ENCODE assay signal across 8 cellular contexts in genomic region chr1:182149411-182149965, GRCh38.
DNase-seq lines count a peak whose midpoint lies in the region; ATAC-seq and TF ChIP-seq lines count a peak whose summit lies in the region.

No MANE protein-coding gene starts in this region.

- H3K9me3 ChIP-seq in SK-N-SH, result no peaks in the 10 kb centered on the region

- TF ChIP-seq CTCF in GM10248 (IDR thresholded peaks at IDR 0.05; ENCODE audit: control extremely low read depth, extremely low read depth, low read depth, missing control alignments), result no peak
- no peak for TF ChIP-seq CTCF in retinal pigment epithelial cell (conservative IDR thresholded peaks at IDR 0.05; ENCODE audit: low read depth, low read length)
- no peak for TF ChIP-seq CTCF in SK-N-SH (IDR thresholded peaks at IDR 0.05)

- H3K36me3 Mint-ChIP-seq in activated T-cell treated with anti-CD3 and anti-CD28 coated beads, Interleukin-2, amount 50 U/mL, for 4 hours (ENCODE audit: insufficient read depth), result no peaks in the 10 kb centered on the region

- no peak overlapping the region for H3K27ac ChIP-seq in SK-N-SH (ENCODE audit: low read depth in 2 of 2, low read length in 1 of 2)

- TF ChIP-seq EP300 in SK-N-SH (IDR thresholded peaks at IDR 0.05; ENCODE audit: borderline replicate concordance in 1 of 2, low read depth in 1 of 2, low read length in 1 of 2), result no peak

- H3K4me3 ChIP-seq in retinal pigment epithelial cell (ENCODE audit: low read length) (no peak overlapping the region), SK-N-SH (ENCODE audit: low read depth in 2 of 2, low read length in 1 of 2) (no peak overlapping the region)

- no peaks in the 10 kb centered on the region for H3K27me3 ChIP-seq in SK-N-SH (ENCODE audit: insufficient read depth)

- no peak overlapping the region for H3K4me2 ChIP-seq in SK-N-SH

- 26% methylated on average over 6 of the region's 6 CpGs for WGBS in SK-N-SH (ENCODE audit: low lambda C conversion rate)

- no peaks in the 10 kb centered on the region for H3K9me3 Mint-ChIP-seq in activated T-cell treated with anti-CD3 and anti-CD28 coated beads, Interleukin-2, amount 50 U/mL, for 4 hours

- TF ChIP-seq RAD21 in SK-N-SH (IDR thresholded peaks at IDR 0.05; ENCODE audit: low read length), result no peak

- H3K79me2 ChIP-seq in SK-N-SH (ENCODE audit: insufficient read depth), result no peaks in the 10 kb centered on the region

- H3K4me3 Mint-ChIP-seq in activated T-cell treated with anti-CD3 and anti-CD28 coated beads, Interleukin-2, amount 50 U/mL, for 4 hours, result no peak overlapping the region

- no peaks in the 10 kb centered on the region for H4K20me1 ChIP-seq in SK-N-SH (ENCODE audit: insufficient read depth)

- POLR2A ChIA-PET in GM10248 (lab: Yijun Ruan, JAX) (interaction anchor here (0.6 kb wide), 1 partner anchor 41 kb away, joined by 4 read pairs; no protein-coding TSS in a partner anchor), SK-N-SH (lab: Yijun Ruan, JAX) (interaction anchor here (0.8 kb wide), 1 partner anchor 242 kb away, joined by 5 read pairs; the partner anchor contains the start of gene GLUL)

- peaks cover 0 to 5% of the 10 kb centered on the region in 2 experiments; a peak in 1 of 4 replicates for H3K4me1 ChIP-seq in SK-N-SH (ENCODE audit: control insufficient read depth in 1 of 2, insufficient read depth in 2 of 2, low read depth in 1 of 2, low read length in 1 of 2)

- H3K36me3 ChIP-seq in SK-N-SH (replicated peaks in 1 of 2; ENCODE audit: control insufficient read depth in 1 of 2, insufficient read depth in 2 of 2, low read length in 1 of 2), result no peaks in the 10 kb centered on the region

- no peak overlapping the region for H2AFZ ChIP-seq in SK-N-SH (ENCODE audit: low read depth)

- ATAC-seq in activated T-cell treated with anti-CD3 and anti-CD28 coated beads, Interleukin-2, amount 50 U/mL, for 4 hours, result no peak

- H3K4me1 Mint-ChIP-seq in activated T-cell treated with anti-CD3 and anti-CD28 coated beads, Interleukin-2, amount 50 U/mL, for 4 hours (ENCODE audit: low read depth), result peaks cover 4% of the 10 kb centered on the region

- DNase-seq in GM10248 (ENCODE audit: extremely low spot score) (peak; percentile 37), RPMI7951 (ENCODE audit: low read depth) (peak; percentile 65), fibroblast of gingiva (ENCODE audit: low read depth) (peak; percentile 84), retinal pigment epithelial cell (ENCODE audit: low read depth) (peak; percentile 84), SK-N-SH (no peak), NCI-H1092 (lab: John Stamatoyannopoulos, UW) (no peak), NCI-H1694 treated with DMSO at 0.1 percent for 48 hours (lab: John Stamatoyannopoulos, UW) (no peak)
- DNase-seq in activated T-cell treated with anti-CD3 and anti-CD28 coated beads, Interleukin-2, amount 50 U/mL, for 4 hours, result no peak

- no peaks in the 10 kb centered on the region for H3K27me3 Mint-ChIP-seq in activated T-cell treated with anti-CD3 and anti-CD28 coated beads, Interleukin-2, amount 50 U/mL, for 4 hours (ENCODE audit: low read depth)

- CTCF ChIA-PET in GM10248 (lab: Yijun Ruan, JAX) (interaction anchor here (1.0 to 1.9 kb wide), 6 partner anchors 48 to 635 kb away, joined by 3 to 14 read pairs (median 4); no protein-coding TSS in a partner anchor), SK-N-SH (lab: Yijun Ruan, JAX) (interaction anchor here (0.7 to 1.7 kb wide), 4 partner anchors 246 to 1185 kb away, joined by 3 to 14 read pairs (median 3); no protein-coding TSS in a partner anchor)

- no peak overlapping the region for H3K9ac ChIP-seq in SK-N-SH

- H3F3A ChIP-seq in SK-N-SH (replicated peaks; ENCODE audit: insufficient read depth), result no peaks in the 10 kb centered on the region

- H3K9me2 ChIP-seq in SK-N-SH, result no peaks in the 10 kb centered on the region

TF ChIP-seq in SK-N-SH, 30 proteins besides CTCF, POLR2A, EP300 and RAD21:
- TF ChIP-seq JUND (IDR thresholded peaks at IDR 0.05) (no peak), FOSL2 (IDR thresholded peaks at IDR 0.05; ENCODE audit: borderline replicate concordance, low read depth) (no peak), IRF3 (IDR thresholded peaks at IDR 0.05; ENCODE audit: low read depth, low read length) (no peak), TEAD4 (IDR thresholded peaks at IDR 0.05; ENCODE audit: borderline replicate concordance, insufficient read depth) (no peak), ELF1 (IDR thresholded peaks at IDR 0.05) (no peak), GABPA (IDR thresholded peaks at IDR 0.05; ENCODE audit: low read depth) (no peak), USF1 (IDR thresholded peaks at IDR 0.05; ENCODE audit: borderline replicate concordance, low read depth) (no peak), RXRA (IDR thresholded peaks at IDR 0.05; ENCODE audit: borderline replicate concordance, low read depth) (no peak), FOXM1 (IDR thresholded peaks at IDR 0.05; ENCODE audit: low read depth) (no peak), SIN3A (IDR thresholded peaks at IDR 0.05; ENCODE audit: borderline replicate concordance, low read depth, low read length) (no peak)

Comparison
In these comparisons a context has a peak if more than half of its experiments do, and no peak if none do; other contexts are left out.
1. DNase-seq: peak in GM10248 (single experiment), RPMI7951 (single experiment), fibroblast of gingiva (single experiment) and retinal pigment epithelial cell (single experiment); none in SK-N-SH (single experiment), NCI-H1092 (single experiment), activated T-cell treated with anti-CD3 and anti-CD28 coated beads, Interleukin-2, amount 50 U/mL, for 4 hours (single experiment) and NCI-H1694 treated with DMSO at 0.1 percent for 48 hours (single experiment).